ENCODE assay signal across 10 cellular contexts in genomic region chr2:27072950-27073349, GRCh38. TPM values are rescaled to one million over a fixed set of nuclear protein-coding genes. Genes with fewer than 3 reads are reported as not detected.
DNase-seq lines count a peak whose midpoint lies in the region; ATAC-seq, FAIRE-seq and TF ChIP-seq lines count a peak whose summit lies in the region.
"Had no signal": no experiment of that assay in that cellular context is flagged by ENCODE, and none has a peak within 500 bp of the region (broad histone marks: within the 10 kb centered on the region; RNA-seq: fewer than 3 reads in every experiment).

No MANE protein-coding gene starts in this region.

- TF ChIP-seq CTCF in K562 (IDR thresholded peaks at IDR 0.05 in 2 of 3, conservative IDR thresholded peaks at IDR 0.05 in 1 of 3; ENCODE audit: insufficient read depth in 2 of 3, low read depth in 1 of 3, low read length in 3 of 3) (no peak), thyroid gland (IDR thresholded peaks at IDR 0.05) (no peak)

- DNase-seq in activated T-cell treated with anti-CD3 and anti-CD28 coated beads, Interleukin-2, amount 50 U/mL, for 24 hours: no peak
- no peak for DNase-seq in activated T-cell treated with anti-CD3 and anti-CD28 coated beads, Interleukin-2, amount 50 U/mL, for 48 hours
- DNase-seq in K562 (ENCODE audit: extremely low read depth in 1 of 4, low spot score in 3 of 4): no peak
- DNase-seq in mesendoderm: no peak
- no peak for DNase-seq in thyroid gland
- no peak for DNase-seq in iPS-NIHi11 (ENCODE audit: low spot score)
- no peak for DNase-seq in DMS153 (lab: John Stamatoyannopoulos, UW)
- DNase-seq: NCI-H1694, SW 1271 had no signal

- H3K4me3 Mint-ChIP-seq in activated T-cell treated with anti-CD3 and anti-CD28 coated beads, Interleukin-2, amount 50 U/mL, for 24 hours: peak overlapping the region; percentile 84

- peak overlapping the region; percentile 92 for H3K27ac Mint-ChIP-seq in activated T-cell treated with anti-CD3 and anti-CD28 coated beads, Interleukin-2, amount 50 U/mL, for 24 hours

- TF ChIP-seq POLR2A in K562 (conservative IDR thresholded peaks at IDR 0.05) (no peak), thyroid gland (IDR thresholded peaks at IDR 0.05) (no peak)

- H3K27me3 Mint-ChIP-seq in activated T-cell treated with anti-CD3 and anti-CD28 coated beads, Interleukin-2, amount 50 U/mL, for 24 hours: no peaks in the 10 kb centered on the region

- H3K9me1 ChIP-seq in K562 (ENCODE audit: control insufficient read depth, insufficient read depth, low read length): no peaks in the 10 kb centered on the region

- no peak overlapping the region for H3K4ac ChIP-seq in mesendoderm (ENCODE audit: low read depth, low read length)

- no peak overlapping the region for H2BK15ac ChIP-seq in mesendoderm (replicated peaks; ENCODE audit: low read depth)

- peak overlapping the region; percentile 80 for H2AFZ ChIP-seq in K562 (ENCODE audit: low read depth, low read length)

- H4K20me1 ChIP-seq in K562 (replicated peaks; ENCODE audit: control insufficient read depth, insufficient read depth, low read length): no peaks in the 10 kb centered on the region

- ATAC-seq in K562: no peak
- ATAC-seq in GM18870 (IDR thresholded peaks at IDR 0.05; ENCODE audit: unreplicated experiment): no peak

- H3K18ac ChIP-seq in mesendoderm (ENCODE audit: low read length): peak overlapping the region; percentile 41

- H3K36me3 Mint-ChIP-seq in activated T-cell treated with anti-CD3 and anti-CD28 coated beads, Interleukin-2, amount 50 U/mL, for 24 hours (ENCODE audit: low read depth): peaks cover 33% of the 10 kb centered on the region

- H3K4me2 ChIP-seq in K562 (ENCODE audit: insufficient read depth, low read length) (no peak overlapping the region), mesendoderm (ENCODE audit: low read length) (no peak overlapping the region)

- POLR2A ChIA-PET in K562 (lab: Yijun Ruan, JAX): interaction anchor here (0.7 to 2.9 kb wide), 13 partner anchors 8 to 248 kb away, joined by 3 to 32 read pairs (median 6); partner anchors contain the start of gene AGBL5

- H3K79me2 ChIP-seq in K562 (ENCODE audit: control insufficient read depth, insufficient read depth, low read length) (peaks cover 29% of the 10 kb centered on the region), mesendoderm (ENCODE audit: control insufficient read depth, insufficient read depth, low read length) (peaks cover 17% of the 10 kb centered on the region)

- no TSS peak for BruUV-seq in K562 (replicated peaks; lab: Mats Ljungman, UMichigan)

- in situ Hi-C loops in K562 (cut with MboI): no loop called here

- CTCF ChIA-PET in K562 (lab: Yijun Ruan, JAX; ENCODE audit: low intra/inter-chr PET ratio): no interaction called here

- FAIRE-seq in K562 (lab: Jason Lieb, UNC): no peak

- H3K9me3 ChIP-seq in K562 (replicated peaks; ENCODE audit: control insufficient read depth, insufficient read depth, low read depth, low read length) (no peaks in the 10 kb centered on the region), thyroid gland (no peaks in the 10 kb centered on the region)

- H3K79me1 ChIP-seq in mesendoderm (ENCODE audit: low read length): peaks cover 24% of the 10 kb centered on the region

- no peak overlapping the region for H4K5ac ChIP-seq in mesendoderm (ENCODE audit: low read length)

- no peak overlapping the region for H3K23ac ChIP-seq in mesendoderm (ENCODE audit: low read length)

- H3K4me3 ChIP-seq in K562: no peak overlapping the region
- no peak overlapping the region for H3K4me3 ChIP-seq in mesendoderm (ENCODE audit: low read length)
- no peak overlapping the region for H3K4me3 ChIP-seq in thyroid gland (replicated peaks in 1 of 3)

- no peak for TF ChIP-seq EP300 in K562 (IDR thresholded peaks at IDR 0.05; ENCODE audit: low read length)

- H2BK5ac ChIP-seq in mesendoderm (ENCODE audit: low read length): no peak overlapping the region

- no peak overlapping the region for H2AK5ac ChIP-seq in mesendoderm (ENCODE audit: low read length)

- intact Hi-C loops in K562 (cut with micrococcal nuclease) (no loop called here), thyroid gland (cut with DNase I) (loop anchor here (5.0 kb wide), 1 partner anchor 41 kb away; the partner anchor contains the start of gene TMEM214)

- H3K9ac ChIP-seq in K562 (ENCODE audit: insufficient read depth in 1 of 2, low read depth in 2 of 2, low read length in 2 of 2) (peak overlapping the region in 1 of 2 experiments; percentile 90; a peak in 2 of 4 replicates), mesendoderm (ENCODE audit: low read length) (peak overlapping the region; percentile 88)

- WGBS in K562 (ENCODE audit: insufficient coverage, low coverage, missing lambda C conversion rate): 75% methylated on average over 4 of the region's 4 CpGs
- WGBS in mesendoderm (ENCODE audit: extremely low coverage, insufficient coverage, low lambda C conversion rate): no CpG with 5 or more reads among the region's 4 CpGs
- 83 to 87% methylated on average over 4 of the region's 4 CpGs for WGBS in thyroid gland, 2 donors

- no peaks in the 10 kb centered on the region for H3K27me3 ChIP-seq in K562 (ENCODE audit: control insufficient read depth in 2 of 2, insufficient read depth in 2 of 2, low read length in 2 of 2)
- no peaks in the 10 kb centered on the region for H3K27me3 ChIP-seq in mesendoderm (ENCODE audit: insufficient read depth, low read length, poor library complexity)
- no peaks in the 10 kb centered on the region for H3K27me3 ChIP-seq in thyroid gland

- H3K4me1 ChIP-seq in K562 (replicated peaks in 1 of 2; ENCODE audit: control insufficient read depth in 2 of 2, insufficient read depth in 2 of 2, low read length in 2 of 2) (peaks cover 42 to 57% of the 10 kb centered on the region in 2 experiments), mesendoderm (ENCODE audit: control insufficient read depth, low read depth, low read length) (peaks cover 2% of the 10 kb centered on the region), thyroid gland (peaks cover 21 to 37% of the 10 kb centered on the region in 2 donors)

- no peak for TF ChIP-seq RAD21 in K562 (CRISPR knock-in tag; conservative IDR thresholded peaks at IDR 0.05 in 1 of 2, IDR thresholded peaks at IDR 0.05 in 1 of 2)

- no peak overlapping the region for H4K8ac ChIP-seq in mesendoderm (ENCODE audit: low read depth, low read length)

- H3K4me1 Mint-ChIP-seq in activated T-cell treated with anti-CD3 and anti-CD28 coated beads, Interleukin-2, amount 50 U/mL, for 24 hours (ENCODE audit: low read depth): peaks cover 67% of the 10 kb centered on the region

- peak overlapping the region; percentile 98 for H3K56ac ChIP-seq in mesendoderm (ENCODE audit: low read length)

- H3K27ac ChIP-seq in K562 (ENCODE audit: extremely low read depth, low read depth, low read length): peak overlapping the region; percentile 29; the same call in 1 of the 3 replicates
- H3K27ac ChIP-seq in mesendoderm (ENCODE audit: low read depth, low read length): no peak overlapping the region
- H3K27ac ChIP-seq in thyroid gland: peak overlapping the region in 2 of 3 donors; percentile 44 to 81

- H3K36me3 ChIP-seq in K562 (ENCODE audit: control insufficient read depth, insufficient read depth, low read length) (peaks cover 28% of the 10 kb centered on the region; the same call in 2 of the 3 replicates), mesendoderm (ENCODE audit: control insufficient read depth, insufficient read depth, low read length) (peaks cover 4% of the 10 kb centered on the region), thyroid gland (peaks cover 0 to 5% of the 10 kb centered on the region in 2 donors)

- H2BK120ac ChIP-seq in mesendoderm (ENCODE audit: low read depth, low read length): no peak overlapping the region

- no peaks in the 10 kb centered on the region for H3K9me3 Mint-ChIP-seq in activated T-cell treated with anti-CD3 and anti-CD28 coated beads, Interleukin-2, amount 50 U/mL, for 24 hours

RNA-seq across cellular contexts. Expression of gene OST4, which starts 1.5 kb away (rescaled TPM):
- total RNA-seq in K562 (2011; cell fraction: chromatin; rRNA removed; ENCODE audit: low replicate concordance): 32.9 and 75.2 TPM in 2 replicates
- 76.6 and 92.2 TPM in 2 replicates for total RNA-seq in K562 (2011; cell fraction: nucleolus; rRNA removed)
- 88.9 and 136 TPM in 2 replicates for total RNA-seq in K562 (2011; cell fraction: nucleoplasm; rRNA removed)
- total RNA-seq in K562 (2014; rRNA removed): 186 and 199 TPM in 2 replicates
- 263 and 292 TPM in 2 replicates for total RNA-seq in K562 (2014; rRNA removed; fragmentation: Illumina TruSeq; extraction: Trizol)
- 335 and 366 TPM in 2 replicates for total RNA-seq in K562 (2015; rRNA removed; fragmentation: Illumina TruSeq; extraction: Trizol)
- 239 and 266 TPM in 2 replicates for total RNA-seq in K562 (2021)
- 328 and 435 TPM in 2 replicates for polyA plus RNA-seq in K562 (2011; rRNA removed)
- polyA plus RNA-seq in K562 (2011; cell fraction: cytosol; rRNA removed): 794 and 995 TPM in 2 replicates
- polyA plus RNA-seq in K562 (2011; cell fraction: nucleus; rRNA removed): 204 and 270 TPM in 2 replicates
- 363 and 494 TPM in 2 replicates for polyA plus RNA-seq in K562 (2012)
- 503 and 545 TPM in 2 replicates for polyA plus RNA-seq in K562 (2014; fragmentation: Illumina TruSeq; extraction: Trizol)
- polyA plus RNA-seq in K562 (2014; fragmentation: Nextera tagmentation; extraction: Ambion mirVana): 1,000 to 10,000 TPM; 1,144 to 1,155 TPM
- 355 and 369 TPM in 2 replicates for polyA plus RNA-seq in K562 (2014; rRNA removed)
- polyA minus RNA-seq in K562 (2011; rRNA and poly(A)+ RNA removed): 170 and 193 TPM in 2 replicates
- polyA minus RNA-seq in K562 (2011; cell fraction: cytosol; rRNA and poly(A)+ RNA removed): 371 and 384 TPM in 2 replicates
- 63.4 and 99.5 TPM in 2 replicates for polyA minus RNA-seq in K562 (2011; cell fraction: nucleus; rRNA and poly(A)+ RNA removed)
- polyA plus RNA-seq in mesendoderm (2013, experiment 1 of 2): 795 TPM
- 787 TPM for polyA plus RNA-seq in mesendoderm (2013, experiment 2 of 2)
- 100 to 1,000 TPM; 235 to 467 (median 261) TPM for total RNA-seq in thyroid gland

RNA-seq across cellular contexts. Expression of gene EMILIN1, which starts 5.5 kb away (rescaled TPM):
- total RNA-seq in K562 (2011; cell fraction: chromatin; rRNA removed; ENCODE audit: low replicate concordance): 0.26 and 1.00 TPM in 2 replicates
- total RNA-seq in K562 (2011; cell fraction: nucleolus; rRNA removed): 1.6 and 2.0 TPM in 2 replicates
- total RNA-seq in K562 (2011; cell fraction: nucleoplasm; rRNA removed): 0.51 and 0.61 TPM in 2 replicates
- 2.2 and 2.7 TPM in 2 replicates for total RNA-seq in K562 (2014; rRNA removed)
- 0.04 TPM in 1 of 2 replicates, not detected in the other for total RNA-seq in K562 (2014; rRNA removed; fragmentation: Illumina TruSeq; extraction: Trizol)
- total RNA-seq in K562 (2015; rRNA removed; fragmentation: Illumina TruSeq; extraction: Trizol): 0.54 and 0.75 TPM in 2 replicates
- total RNA-seq in K562 (2021): 1.0 and 1.5 TPM in 2 replicates
- polyA plus RNA-seq in K562 (2011; rRNA removed): 0.24 and 0.43 TPM in 2 replicates
- polyA plus RNA-seq in K562 (2011; cell fraction: cytosol; rRNA removed): 0.63 and 1.3 TPM in 2 replicates
- 1.1 and 2.4 TPM in 2 replicates for polyA plus RNA-seq in K562 (2011; cell fraction: nucleus; rRNA removed)
- 1.1 and 1.7 TPM in 2 replicates for polyA plus RNA-seq in K562 (2012)
- polyA plus RNA-seq in K562 (2014; fragmentation: Illumina TruSeq; extraction: Trizol): 0.06 and 0.37 TPM in 2 replicates
- not detected for polyA plus RNA-seq in K562 (2014; fragmentation: Nextera tagmentation; extraction: Ambion mirVana)
- 0.94 and 1.1 TPM in 2 replicates for polyA plus RNA-seq in K562 (2014; rRNA removed)
- polyA minus RNA-seq in K562 (2011; rRNA and poly(A)+ RNA removed): 0.12 and 0.25 TPM in 2 replicates
- 0.46 and 0.67 TPM in 2 replicates for polyA minus RNA-seq in K562 (2011; cell fraction: cytosol; rRNA and poly(A)+ RNA removed)
- polyA minus RNA-seq in K562 (2011; cell fraction: nucleus; rRNA and poly(A)+ RNA removed): 0.78 and 0.94 TPM in 2 replicates
- polyA plus RNA-seq in mesendoderm (2013, experiment 1 of 2): 3.4 TPM
- 3.3 TPM for polyA plus RNA-seq in mesendoderm (2013, experiment 2 of 2)
- 10 to 100 TPM; 18.6 to 45.4 (median 29.3) TPM for total RNA-seq in thyroid gland

RNA-seq across cellular contexts. Expression of gene KHK, which starts 13.6 kb away (rescaled TPM):
- 2.0 and 6.1 TPM in 2 replicates for total RNA-seq in K562 (2011; cell fraction: chromatin; rRNA removed; ENCODE audit: low replicate concordance)
- 5.5 and 8.5 TPM in 2 replicates for total RNA-seq in K562 (2011; cell fraction: nucleolus; rRNA removed)
- 5.1 and 5.5 TPM in 2 replicates for total RNA-seq in K562 (2011; cell fraction: nucleoplasm; rRNA removed)
- total RNA-seq in K562 (2014; rRNA removed): 5.8 and 9.8 TPM in 2 replicates
- total RNA-seq in K562 (2014; rRNA removed; fragmentation: Illumina TruSeq; extraction: Trizol): 2.4 and 3.6 TPM in 2 replicates
- total RNA-seq in K562 (2015; rRNA removed; fragmentation: Illumina TruSeq; extraction: Trizol): 8.8 and 9.2 TPM in 2 replicates
- total RNA-seq in K562 (2021): 10.7 and 13.2 TPM in 2 replicates
- polyA plus RNA-seq in K562 (2011; rRNA removed): 3.4 and 3.7 TPM in 2 replicates
- polyA plus RNA-seq in K562 (2011; cell fraction: cytosol; rRNA removed): 4.3 and 6.2 TPM in 2 replicates
- polyA plus RNA-seq in K562 (2011; cell fraction: nucleus; rRNA removed): 9.1 and 9.7 TPM in 2 replicates
- 15.4 and 17.5 TPM in 2 replicates for polyA plus RNA-seq in K562 (2012)
- 6.2 TPM in 2 replicates for polyA plus RNA-seq in K562 (2014; fragmentation: Illumina TruSeq; extraction: Trizol)
- polyA plus RNA-seq in K562 (2014; fragmentation: Nextera tagmentation; extraction: Ambion mirVana): 1 to 10 TPM; 1.5 to 2.7 TPM
- polyA plus RNA-seq in K562 (2014; rRNA removed): 4.8 and 5.2 TPM in 2 replicates
- polyA minus RNA-seq in K562 (2011; rRNA and poly(A)+ RNA removed): 2.0 and 2.2 TPM in 2 replicates
- polyA minus RNA-seq in K562 (2011; cell fraction: cytosol; rRNA and poly(A)+ RNA removed): 5.2 and 6.2 TPM in 2 replicates
- polyA minus RNA-seq in K562 (2011; cell fraction: nucleus; rRNA and poly(A)+ RNA removed): 3.3 and 3.4 TPM in 2 replicates
- 2.0 TPM for polyA plus RNA-seq in mesendoderm (2013, experiment 1 of 2)
- 2.3 TPM for polyA plus RNA-seq in mesendoderm (2013, experiment 2 of 2)
- total RNA-seq in thyroid gland: 1 to 10 TPM in 3 of 4 donors, under 1 TPM in 1; 0.44 to 2.3 (median 1.7) TPM

RNA-seq across cellular contexts. Expression of gene AGBL5, which starts 21.5 kb away (rescaled TPM):
- total RNA-seq in K562 (2011; cell fraction: chromatin; rRNA removed; ENCODE audit: low replicate concordance): 40.2 and 80.6 TPM in 2 replicates
- 34.5 and 47.0 TPM in 2 replicates for total RNA-seq in K562 (2011; cell fraction: nucleolus; rRNA removed)
- 34.2 and 36.7 TPM in 2 replicates for total RNA-seq in K562 (2011; cell fraction: nucleoplasm; rRNA removed)
- total RNA-seq in K562 (2014; rRNA removed): 26.2 and 30.3 TPM in 2 replicates
- 25.8 and 26.4 TPM in 2 replicates for total RNA-seq in K562 (2014; rRNA removed; fragmentation: Illumina TruSeq; extraction: Trizol)
- 28.7 and 29.1 TPM in 2 replicates for total RNA-seq in K562 (2015; rRNA removed; fragmentation: Illumina TruSeq; extraction: Trizol)
- 37.6 and 40.3 TPM in 2 replicates for total RNA-seq in K562 (2021)
- 48.3 and 52.7 TPM in 2 replicates for polyA plus RNA-seq in K562 (2011; rRNA removed)
- 61.4 and 68.7 TPM in 2 replicates for polyA plus RNA-seq in K562 (2011; cell fraction: cytosol; rRNA removed)
- polyA plus RNA-seq in K562 (2011; cell fraction: nucleus; rRNA removed): 59.7 and 61.5 TPM in 2 replicates
- 33.2 and 62.0 TPM in 2 replicates for polyA plus RNA-seq in K562 (2012)
- polyA plus RNA-seq in K562 (2014; fragmentation: Illumina TruSeq; extraction: Trizol): 49.5 and 52.3 TPM in 2 replicates
- polyA plus RNA-seq in K562 (2014; fragmentation: Nextera tagmentation; extraction: Ambion mirVana): 1 to 10 TPM; 3.3 to 6.3 TPM
- polyA plus RNA-seq in K562 (2014; rRNA removed): 24.9 and 33.8 TPM in 2 replicates
- polyA minus RNA-seq in K562 (2011; rRNA and poly(A)+ RNA removed): 42.1 and 50.9 TPM in 2 replicates
- 22.4 and 26.2 TPM in 2 replicates for polyA minus RNA-seq in K562 (2011; cell fraction: cytosol; rRNA and poly(A)+ RNA removed)
- polyA minus RNA-seq in K562 (2011; cell fraction: nucleus; rRNA and poly(A)+ RNA removed): 20.7 and 27.2 TPM in 2 replicates
- 24.5 TPM for polyA plus RNA-seq in mesendoderm (2013, experiment 1 of 2)
- polyA plus RNA-seq in mesendoderm (2013, experiment 2 of 2): 24.9 TPM
- total RNA-seq in thyroid gland: 10 to 100 TPM; 29.1 to 40.0 (median 31.6) TPM

RNA-seq across cellular contexts. Expression of gene TMEM214, which starts 40.2 kb away (rescaled TPM):
- total RNA-seq in K562 (2011; cell fraction: chromatin; rRNA removed; ENCODE audit: low replicate concordance): 364 and 807 TPM in 2 replicates
- total RNA-seq in K562 (2011; cell fraction: nucleolus; rRNA removed): 428 and 514 TPM in 2 replicates
- total RNA-seq in K562 (2011; cell fraction: nucleoplasm; rRNA removed): 376 and 406 TPM in 2 replicates
- 18.9 and 23.7 TPM in 2 replicates for total RNA-seq in K562 (2014; rRNA removed)
- total RNA-seq in K562 (2014; rRNA removed; fragmentation: Illumina TruSeq; extraction: Trizol): 31.0 and 34.3 TPM in 2 replicates
- 44.0 and 44.1 TPM in 2 replicates for total RNA-seq in K562 (2015; rRNA removed; fragmentation: Illumina TruSeq; extraction: Trizol)
- total RNA-seq in K562 (2021): 78.5 and 79.6 TPM in 2 replicates
- polyA plus RNA-seq in K562 (2011; rRNA removed): 52.9 and 143 TPM in 2 replicates
- 146 and 165 TPM in 2 replicates for polyA plus RNA-seq in K562 (2011; cell fraction: cytosol; rRNA removed)
- polyA plus RNA-seq in K562 (2011; cell fraction: nucleus; rRNA removed): 466 and 543 TPM in 2 replicates
- polyA plus RNA-seq in K562 (2012): 57.3 and 151 TPM in 2 replicates
- polyA plus RNA-seq in K562 (2014; fragmentation: Illumina TruSeq; extraction: Trizol): 76.9 and 81.4 TPM in 2 replicates
- 10 to 100 TPM; 11.4 to 14.8 TPM for polyA plus RNA-seq in K562 (2014; fragmentation: Nextera tagmentation; extraction: Ambion mirVana)
- polyA plus RNA-seq in K562 (2014; rRNA removed): 55.0 and 58.0 TPM in 2 replicates
- polyA minus RNA-seq in K562 (2011; rRNA and poly(A)+ RNA removed): 123 TPM in 2 replicates
- polyA minus RNA-seq in K562 (2011; cell fraction: cytosol; rRNA and poly(A)+ RNA removed): 96.4 and 118 TPM in 2 replicates
- 142 and 264 TPM in 2 replicates for polyA minus RNA-seq in K562 (2011; cell fraction: nucleus; rRNA and poly(A)+ RNA removed)
- 33.1 TPM for polyA plus RNA-seq in mesendoderm (2013, experiment 1 of 2)
- polyA plus RNA-seq in mesendoderm (2013, experiment 2 of 2): 33.0 TPM
- 10 to 100 TPM; 43.3 to 93.8 (median 78.9) TPM for total RNA-seq in thyroid gland

Comparison
In these comparisons a context has a peak if more than half of its experiments do, and no peak if none do; other contexts are left out.
1. RNA of gene EMILIN1, which starts 5.5 kb away (total RNA-seq): 18.6 to 45.4 TPM in thyroid gland; 0.04 to 2.7 TPM in K562; every median in the first group is over 4 times any median in the second.